16 cellular contexts compared by ENCODE assay signal in genomic region chr9:134388976-134389375, GRCh38.
DNase-seq lines count a peak whose midpoint lies in the region; ATAC-seq lines count a peak whose summit lies in the region.
"Had no signal": no experiment of that assay in that cellular context is flagged by ENCODE, and none has a peak within 500 bp of the region (broad histone marks: within the 10 kb centered on the region; RNA-seq: fewer than 3 reads in every experiment).

No MANE protein-coding gene starts in this region.

- H3K27ac ChIP-seq in trophoblast cell (ENCODE audit: low read depth, low read length), result no peak overlapping the region
- peak overlapping the region; percentile 97 for H3K27ac ChIP-seq in stomach smooth muscle (ENCODE audit: low read length)
- H3K27ac ChIP-seq: PC-9, SJSA1 had no signal

- H3K4me1 ChIP-seq in trophoblast cell (ENCODE audit: control insufficient read depth in 1 of 2, insufficient read depth in 2 of 2, low read length in 2 of 2) (peaks cover 10 to 11% of the 10 kb centered on the region in 2 experiments), stomach smooth muscle (ENCODE audit: control insufficient read depth, insufficient read depth, low read length) (peaks cover 88% of the 10 kb centered on the region), HAP-1 (no peaks in the 10 kb centered on the region)

- no peak overlapping the region for H3K14ac ChIP-seq in trophoblast cell (ENCODE audit: low read length)

- H3K36me3 ChIP-seq in trophoblast cell (ENCODE audit: control insufficient read depth in 1 of 2, insufficient read depth in 2 of 2, low read length in 2 of 2), result no peaks in the 10 kb centered on the region
- no peaks in the 10 kb centered on the region for H3K36me3 ChIP-seq in stomach smooth muscle (ENCODE audit: control insufficient read depth in 2 of 2, insufficient read depth in 2 of 2, low read length in 2 of 2)
- no peaks in the 10 kb centered on the region for H3K36me3 ChIP-seq in HAP-1 (replicated peaks)
- H3K36me3 ChIP-seq: SJSA1 had no signal

- no peak overlapping the region for H3K18ac ChIP-seq in trophoblast cell (ENCODE audit: low read length)

- no peak overlapping the region for H3K4me3 Mint-ChIP-seq in T-helper 17 cell
- H3K4me3 Mint-ChIP-seq in effector memory CD8-positive, alpha-beta T cell, result no peak overlapping the region
- H3K4me3 Mint-ChIP-seq: CD8-positive, alpha-beta T cell had no signal

- no peak overlapping the region for H4K12ac ChIP-seq in trophoblast cell (ENCODE audit: low read depth, low read length)

- H3K4me3 ChIP-seq in trophoblast cell (ENCODE audit: low read depth, low read length), result no peak overlapping the region
- no peak overlapping the region for H3K4me3 ChIP-seq in stomach smooth muscle (ENCODE audit: low read length in 2 of 2)
- no peak overlapping the region for H3K4me3 ChIP-seq in HAP-1
- H3K4me3 ChIP-seq: PC-9, SJSA1 had no signal

- H2AK5ac ChIP-seq in trophoblast cell (ENCODE audit: low read length), result no peak overlapping the region

- peaks cover 13% of the 10 kb centered on the region for H3K79me2 ChIP-seq in trophoblast cell (ENCODE audit: control insufficient read depth, insufficient read depth, low read length, poor library complexity)

- peak overlapping the region; percentile 30 for H3K4ac ChIP-seq in trophoblast cell (ENCODE audit: low read depth, low read length)

- in situ Hi-C loops in HAP-1 (cut with MboI; ENCODE audit: low sequenced_read_pairs), result no loop called here

- H2BK12ac ChIP-seq in trophoblast cell (ENCODE audit: low read length), result no peak overlapping the region

- H3K9me3 ChIP-seq in T-helper 17 cell (ENCODE audit: control insufficient read depth, low read length, poor library complexity, severe bottlenecking) (no peaks in the 10 kb centered on the region), trophoblast cell (ENCODE audit: insufficient read depth, low read depth, low read length) (peaks cover 2% of the 10 kb centered on the region), stomach smooth muscle (ENCODE audit: control insufficient read depth in 2 of 2, low read length in 2 of 2) (no peaks in the 10 kb centered on the region), HAP-1 (no peaks in the 10 kb centered on the region)
- H3K9me3 ChIP-seq: SJSA1 had no signal

- ATAC-seq in T-helper 17 cell, result no peak
- no peak for ATAC-seq in effector memory CD8-positive, alpha-beta T cell (replicated peaks)
- no peak for ATAC-seq in GM21737 (IDR thresholded peaks at IDR 0.05; ENCODE audit: unreplicated experiment)
- ATAC-seq: CD8-positive, alpha-beta T cell; HCT116 had no signal

- H3K27me3 Mint-ChIP-seq in T-helper 17 cell, result no peaks in the 10 kb centered on the region
- H3K27me3 Mint-ChIP-seq in effector memory CD8-positive, alpha-beta T cell, result no peaks in the 10 kb centered on the region

- no peak overlapping the region for H4K91ac ChIP-seq in trophoblast cell (ENCODE audit: low read depth, low read length)

- H3K9ac ChIP-seq in trophoblast cell (ENCODE audit: low read length) (no peak overlapping the region), stomach smooth muscle (ENCODE audit: low read length in 2 of 2) (peak overlapping the region in 1 of 2 donors; percentile 5)

- H3K23ac ChIP-seq in trophoblast cell (ENCODE audit: low read length), result no peak overlapping the region

- no peak for DNase-seq in T-helper 17 cell
- no peak for DNase-seq in effector memory CD8-positive, alpha-beta T cell
- DNase-seq in trophoblast cell, result peak in 1 of 2 donors; percentile 71
- no peak for DNase-seq in HAP-1 (ENCODE audit: low spot score in 2 of 2)
- no peak for DNase-seq in activated CD4-positive, alpha-beta T cell treated with anti-CD3 and anti-CD28 coated beads, Interleukin-2, amount 50 U/mL, for 1 hour
- DNase-seq: CD8-positive, alpha-beta T cell; NCI-H1417; NCI-H2029; NCI-H446 treated with DMSO at 0.1 percent for 48 hours; NCI-H774; PC-9 had no signal

- H3K36me3 Mint-ChIP-seq in T-helper 17 cell (ENCODE audit: low read depth), result no peaks in the 10 kb centered on the region
- peaks cover 45% of the 10 kb centered on the region for H3K36me3 Mint-ChIP-seq in effector memory CD8-positive, alpha-beta T cell (ENCODE audit: insufficient read depth)
- H3K36me3 Mint-ChIP-seq: CD8-positive, alpha-beta T cell; IgD-negative memory B cell had no signal

- peaks cover 28% of the 10 kb centered on the region for H3K4me1 Mint-ChIP-seq in T-helper 17 cell
- peaks cover 29 to 41% of the 10 kb centered on the region in 2 donors for H3K4me1 Mint-ChIP-seq in effector memory CD8-positive, alpha-beta T cell (ENCODE audit: low read depth in 2 of 2)

- no CpG with 5 or more reads among the region's 17 CpGs for WGBS in trophoblast cell (ENCODE audit: extremely low coverage, insufficient coverage, insufficient read length)

- H2BK120ac ChIP-seq in trophoblast cell (ENCODE audit: insufficient read depth, low read length, poor library complexity), result no peak overlapping the region

- H3K27ac Mint-ChIP-seq in T-helper 17 cell, result peak overlapping the region; percentile 98
- H3K27ac Mint-ChIP-seq in effector memory CD8-positive, alpha-beta T cell, result peak overlapping the region; percentile 52 to 99

- no peaks in the 10 kb centered on the region for H3K79me1 ChIP-seq in trophoblast cell (ENCODE audit: low read length)

- H2BK5ac ChIP-seq in trophoblast cell (ENCODE audit: low read depth, low read length, poor library complexity), result no peak overlapping the region

- no peak overlapping the region for H2AFZ ChIP-seq in trophoblast cell (ENCODE audit: insufficient read depth, low read length, poor library complexity)
- H2AFZ ChIP-seq: PC-9 had no signal

- no peak overlapping the region for H3K4me2 ChIP-seq in trophoblast cell (ENCODE audit: low read length)
- H3K4me2 ChIP-seq: PC-9 had no signal

- H3K27me3 ChIP-seq in trophoblast cell (ENCODE audit: insufficient read depth, low read length) (no peaks in the 10 kb centered on the region), stomach smooth muscle (ENCODE audit: control insufficient read depth in 1 of 2, insufficient read depth in 2 of 2, low read length in 2 of 2) (no peaks in the 10 kb centered on the region), HAP-1 (ENCODE audit: low read depth) (no peaks in the 10 kb centered on the region)
- H3K27me3 ChIP-seq: SJSA1 had no signal

- peaks cover 0 to 4% of the 10 kb centered on the region in 2 donors for H3K9me3 Mint-ChIP-seq in effector memory CD8-positive, alpha-beta T cell

- no peak overlapping the region for H4K8ac ChIP-seq in trophoblast cell (ENCODE audit: low read depth, low read length)
